Comparison of ENCODE assay signal across 8 cellular contexts in genomic region chr7:92834661-92835139, GRCh38. TPM values are rescaled to one million over a fixed set of nuclear protein-coding genes. Genes with fewer than 3 reads are reported as not detected.
DNase-seq lines count a peak whose midpoint lies in the region; ATAC-seq and TF ChIP-seq lines count a peak whose summit lies in the region.

No MANE protein-coding gene starts in this region.

- TF ChIP-seq CTCF in cardiac muscle cell (IDR thresholded peaks at IDR 0.05; ENCODE audit: low read depth, low read length) = no peak

- H3K4me3 Mint-ChIP-seq in CD4-positive, CD25-positive, alpha-beta regulatory T cell = peak overlapping the region; percentile 94 to 99 (median 95)

- H3K9me3 ChIP-seq in CD4-positive, CD25-positive, alpha-beta regulatory T cell (ENCODE audit: control insufficient read depth in 2 of 2, low read length in 2 of 2) = no peaks in the 10 kb centered on the region
- no peaks in the 10 kb centered on the region for H3K9me3 ChIP-seq in cardiac muscle cell (ENCODE audit: low read depth)

- DNase-seq in CD4-positive, CD25-positive, alpha-beta regulatory T cell = no peak
- DNase-seq in HT1080 (ENCODE audit: low read depth) (peak; percentile 30), cardiac muscle cell (ENCODE audit: low read depth in 1 of 2, low spot score in 1 of 2) (peak; percentile 15 to 50), cerebellar nuclear complex (lab: John Stamatoyannopoulos, UW) (no peak)
- peak; percentile 1 for DNase-seq in activated effector memory CD4-positive, alpha-beta T cell treated with Interleukin-2 at 50 U/mL for 16 hours

- peaks cover 4% of the 10 kb centered on the region for H3K27me3 ChIP-seq in CD4-positive, CD25-positive, alpha-beta regulatory T cell (ENCODE audit: control insufficient read depth, insufficient read depth, low read length)
- no peaks in the 10 kb centered on the region for H3K27me3 ChIP-seq in cardiac muscle cell
- H3K27me3 ChIP-seq in rectal smooth muscle tissue (ENCODE audit: control insufficient read depth, insufficient read depth, low read length) = no peaks in the 10 kb centered on the region

- peak overlapping the region; percentile 14 for H3K27ac ChIP-seq in CD4-positive, CD25-positive, alpha-beta regulatory T cell (ENCODE audit: insufficient read depth, low read length, poor library complexity, severe bottlenecking)
- H3K27ac ChIP-seq in cardiac muscle cell (peak overlapping the region; percentile 99), rectal smooth muscle tissue (ENCODE audit: low read depth, low read length) (peak overlapping the region; percentile 84)

- H3K4me3 ChIP-seq in CD4-positive, CD25-positive, alpha-beta regulatory T cell (ENCODE audit: low read depth, low read length) = peak overlapping the region; percentile 81
- peak overlapping the region; percentile 82 for H3K4me3 ChIP-seq in cardiac muscle cell
- peak overlapping the region; percentile 79 for H3K4me3 ChIP-seq in rectal smooth muscle tissue (ENCODE audit: low read length)

- H3K9me3 Mint-ChIP-seq in CD4-positive, CD25-positive, alpha-beta regulatory T cell = no peaks in the 10 kb centered on the region

- H3K36me3 Mint-ChIP-seq in CD4-positive, CD25-positive, alpha-beta regulatory T cell = no peaks in the 10 kb centered on the region

- H3K36me3 ChIP-seq in CD4-positive, CD25-positive, alpha-beta regulatory T cell (ENCODE audit: control insufficient read depth, insufficient read depth, low read length) = no peaks in the 10 kb centered on the region
- H3K36me3 ChIP-seq in cardiac muscle cell = no peaks in the 10 kb centered on the region
- H3K36me3 ChIP-seq in rectal smooth muscle tissue (ENCODE audit: control insufficient read depth, insufficient read depth, low read length) = no peaks in the 10 kb centered on the region

- peaks cover 59% of the 10 kb centered on the region for H3K4me1 ChIP-seq in CD4-positive, CD25-positive, alpha-beta regulatory T cell (ENCODE audit: control insufficient read depth, insufficient read depth, low read length, poor library complexity, severe bottlenecking)
- H3K4me1 ChIP-seq in cardiac muscle cell (ENCODE audit: low read depth) = peaks cover 36% of the 10 kb centered on the region
- peaks cover 5% of the 10 kb centered on the region for H3K4me1 ChIP-seq in rectal smooth muscle tissue (ENCODE audit: control insufficient read depth, insufficient read depth, low read length)

- peak overlapping the region; percentile 55 for H3K9ac ChIP-seq in rectal smooth muscle tissue (ENCODE audit: low read length)

- H3K4me1 Mint-ChIP-seq in CD4-positive, CD25-positive, alpha-beta regulatory T cell = peaks cover 18 to 52% (median 32%) of the 10 kb centered on the region in 4 donors

- ATAC-seq in CD4-positive, CD25-positive, alpha-beta regulatory T cell (ENCODE audit: low read depth in 2 of 2) = no peak
- ATAC-seq in GM18909 (IDR thresholded peaks at IDR 0.05; ENCODE audit: poor library complexity, unreplicated experiment) (no peak), GM18498 (IDR thresholded peaks at IDR 0.05; ENCODE audit: unreplicated experiment) (no peak)

- H3K27me3 Mint-ChIP-seq in CD4-positive, CD25-positive, alpha-beta regulatory T cell = peaks cover 28% of the 10 kb centered on the region

- H3K27ac Mint-ChIP-seq in CD4-positive, CD25-positive, alpha-beta regulatory T cell = peak overlapping the region in 2 of 3 donors; percentile 86 to 93

RNA-seq across cellular contexts. Expression of gene CDK6, which starts 1.7 kb away (rescaled TPM):
- total RNA-seq in CD4-positive, CD25-positive, alpha-beta regulatory T cell = 32.6 TPM
- 10 to 100 TPM in 1 of 4 donors, 1 to 10 TPM in 3; 5.5 to 11.8 (median 8.8) TPM for polyA plus RNA-seq in CD4-positive, CD25-positive, alpha-beta regulatory T cell
- 66.4 and 73.4 TPM in 2 replicates for total RNA-seq in HT1080 (2014; rRNA removed; shearing (Covaris generic))
- 35.1 and 52.8 TPM in 2 replicates for polyA plus RNA-seq in HT1080 (2015; cell fraction: cytosol; rRNA removed)
- polyA plus RNA-seq in HT1080 (2015; cell fraction: nucleus; rRNA removed) = 53.4 and 54.3 TPM in 2 replicates
- total RNA-seq in cardiac muscle cell = 81.6 and 98.1 TPM in 2 replicates
- 28.7 and 38.8 TPM in 2 replicates for polyA plus RNA-seq in cardiac muscle cell

Comparison
In these comparisons a context has a peak if more than half of its experiments do, and no peak if none do; other contexts are left out.
1. DNase-seq: peak in HT1080 (single experiment), activated effector memory CD4-positive, alpha-beta T cell treated with Interleukin-2 at 50 U/mL for 16 hours (single experiment) and cardiac muscle cell (2 of 2); none in CD4-positive, CD25-positive, alpha-beta regulatory T cell (0 of 3) and cerebellar nuclear complex (0 of 2).
2. H3K27ac ChIP-seq: peak in every context shown above with its lines; median percentile 99 in cardiac muscle cell; 84 in rectal smooth muscle tissue; 14 in CD4-positive, CD25-positive, alpha-beta regulatory T cell.
3. Peak in every context shown above with its lines, with median percentiles within 50 percentile points of each other: H3K4me3 ChIP-seq.